19 cellular contexts compared by ENCODE assay signal in the genomic region with DNA sequence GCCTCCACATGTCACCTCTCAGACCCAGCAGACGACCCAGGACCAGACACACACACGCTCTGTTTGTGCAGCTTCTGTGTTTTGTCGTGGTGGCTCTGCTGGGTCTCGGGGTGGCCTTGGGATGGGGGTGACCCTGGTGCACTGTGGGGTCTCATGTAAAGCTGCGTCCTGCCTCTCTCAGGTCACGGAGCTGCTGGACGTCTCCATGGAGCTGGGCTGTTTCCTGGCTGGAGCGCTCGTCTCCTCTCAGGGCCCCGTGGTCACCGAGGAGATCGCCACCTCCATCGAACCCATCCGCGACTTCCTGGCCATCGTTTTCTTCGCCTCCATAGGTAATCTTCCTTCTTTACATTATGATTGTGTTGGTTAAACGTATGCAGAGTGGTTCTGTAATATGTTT.
"Had no signal": no experiment of that assay in that cellular context is flagged by ENCODE, and none has a peak within 500 bp of the region (broad histone marks: within the 10 kb centered on the region; RNA-seq: fewer than 3 reads in every experiment).

No MANE protein-coding gene starts in this region.

- H3K9me3 Mint-ChIP-seq: activated naive CD4-positive, alpha-beta T cell treated with anti-CD3 and anti-CD28 coated beads, Interleukin-2, amount 50 U/mL, for 24 hours; effector memory CD8-positive, alpha-beta T cell; WTC11 had no signal

- H3K4me1 ChIP-seq: esophagus muscularis mucosa, thyroid gland had no signal

- H3K4me2 ChIP-seq: hepatocyte had no signal

- H3K27ac ChIP-seq: esophagus muscularis mucosa, hepatocyte, thyroid gland had no signal

- H3K9me3 ChIP-seq: esophagus muscularis mucosa, thyroid gland had no signal

- H3K36me3 ChIP-seq: thyroid gland had no signal

- H3K27ac Mint-ChIP-seq: activated naive CD4-positive, alpha-beta T cell treated with anti-CD3 and anti-CD28 coated beads, Interleukin-2, amount 50 U/mL, for 24 hours; brain; immature natural killer cell; naive B cell; stimulated activated naive CD8-positive, alpha-beta T cell treated with anti-CD3 and anti-CD28 coated beads, Interleukin-15, Interleukin-2, amounts not matched to agents 100 ng/mL and 50 ng/mL, for 24 hours; T-helper 1 cell treated with Interleukin-12 subunit alpha and Interleukin-12 subunit beta and Interleukin-4 antibody, amounts not matched to agents 30 μg/mL and 1 μg/mL, for 36 hours had no signal

- H3K27me3 Mint-ChIP-seq: activated naive CD4-positive, alpha-beta T cell treated with anti-CD3 and anti-CD28 coated beads, Interleukin-2, amount 50 U/mL, for 24 hours; effector memory CD8-positive, alpha-beta T cell; naive B cell; stimulated activated naive CD8-positive, alpha-beta T cell treated with anti-CD3 and anti-CD28 coated beads, Interleukin-15, Interleukin-2, amounts not matched to agents 100 ng/mL and 50 ng/mL, for 24 hours had no signal

- H3K4me3 Mint-ChIP-seq: activated naive CD4-positive, alpha-beta T cell treated with anti-CD3 and anti-CD28 coated beads, Interleukin-2, amount 50 U/mL, for 24 hours; brain; effector memory CD8-positive, alpha-beta T cell; immature natural killer cell; naive B cell; stimulated activated naive CD8-positive, alpha-beta T cell treated with anti-CD3 and anti-CD28 coated beads, Interleukin-15, Interleukin-2, amounts not matched to agents 100 ng/mL and 50 ng/mL, for 24 hours; T-helper 1 cell treated with Interleukin-12 subunit alpha and Interleukin-12 subunit beta and Interleukin-4 antibody, amounts not matched to agents 30 μg/mL and 1 μg/mL, for 36 hours; WTC11 had no signal

- H3K4me3 ChIP-seq: esophagus muscularis mucosa, hepatocyte, thyroid gland had no signal

- H2AFZ ChIP-seq: hepatocyte had no signal

- H3K27me3 ChIP-seq: esophagus muscularis mucosa, hepatocyte, thyroid gland had no signal

- DNase-seq: activated gamma-delta T cell treated with Interleukin-2 at 50 U/mL for 16 hours; activated T-cell treated with anti-CD3 and anti-CD28 coated beads, Interleukin-2, amount 50 U/mL, for 1 hour; caudate nucleus; effector memory CD8-positive, alpha-beta T cell; glutamatergic neuron; immature natural killer cell; mesenchymal stem cell; naive B cell; occipital lobe; substantia nigra; T1000; thyroid gland had no signal
